In the genomic region with DNA sequence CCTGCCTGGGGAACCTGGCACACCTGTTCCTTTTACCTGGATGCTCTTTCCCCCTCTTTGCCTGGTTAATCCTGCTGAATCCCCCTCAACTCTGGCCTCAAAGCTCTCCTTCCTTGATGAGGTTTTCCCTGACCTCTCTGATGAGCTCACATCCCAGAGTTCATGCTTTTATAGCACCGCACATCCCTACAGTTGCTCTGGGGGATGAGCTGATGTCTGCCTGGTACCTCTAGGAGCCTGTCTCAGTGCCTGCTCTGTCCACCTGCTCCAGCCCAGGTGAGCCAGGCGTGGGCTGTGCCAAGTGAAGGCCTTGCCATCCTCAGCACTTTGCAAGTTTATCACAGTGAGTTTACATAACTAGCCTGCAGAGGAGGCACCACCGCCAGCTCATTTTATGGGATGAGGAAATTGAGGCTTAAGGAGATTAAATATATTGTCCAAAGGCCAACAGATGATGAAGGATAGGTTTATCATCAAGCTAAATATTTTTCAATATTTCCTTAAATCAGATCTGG, we compare ENCODE assay signal across 20 cellular contexts. TPM values are rescaled to one million over a fixed set of nuclear protein-coding genes. Genes with fewer than 3 reads are reported as not detected.
"Had no signal": no experiment of that assay in that cellular context is flagged by ENCODE, and none has a peak within 500 bp of the region (broad histone marks: within the 10 kb centered on the region; RNA-seq: fewer than 3 reads in every experiment).

No MANE protein-coding gene starts in this region.

- H3K27ac ChIP-seq: epithelial cell of prostate, parathyroid adenoma, psoas muscle, sigmoid colon, skin epidermis had no signal

- H3K4me3 ChIP-seq: esophagus squamous epithelium, psoas muscle, sigmoid colon, skin epidermis had no signal

- H3K27me3 ChIP-seq: sigmoid colon had no signal

- DNase-seq: effector memory CD4-positive, alpha-beta T cell; esophagus squamous epithelium; foreskin melanocyte; hippocampal formation; kidney glomerular epithelial cell; mammary epithelial cell; natural killer cell; psoas muscle; sigmoid colon; stimulated activated CD4-positive, alpha-beta T cell treated with anti-CD3 and anti-CD28 coated beads, Interleukin-12 subunit alpha, Interleukin-12 subunit beta, amount 100 ng/mL, for 4 hours; stimulated activated naive CD4-positive, alpha-beta T cell treated with Interleukin-2 at 50 U/mL for 16 hours had no signal

- H3K9me3 ChIP-seq: sigmoid colon had no signal

- H3K36me3 ChIP-seq: esophagus squamous epithelium, sigmoid colon had no signal

- H3K9me3 Mint-ChIP-seq: central memory CD8-positive, alpha-beta T cell; natural killer cell had no signal

- ATAC-seq: left lobe of liver, natural killer cell, psoas muscle had no signal

- H3K4me3 Mint-ChIP-seq: central memory CD8-positive, alpha-beta T cell; natural killer cell; type B pancreatic cell had no signal

- H3K27me3 Mint-ChIP-seq: type B pancreatic cell had no signal

- H3K36me3 Mint-ChIP-seq: natural killer cell, type B pancreatic cell had no signal

- H3K27ac Mint-ChIP-seq: natural killer cell, type B pancreatic cell had no signal

- H3K4me1 ChIP-seq: parathyroid adenoma, psoas muscle, sigmoid colon had no signal

RNA-seq across cellular contexts. Expression of a gene that starts 58.6 kb away (rescaled TPM):
- total RNA-seq: mononuclear cell, myocyte, natural killer cell, omental fat pad had no signal
- polyA plus RNA-seq: mammary epithelial cell had no signal
